Comparison of ENCODE assay signal across 2 cellular contexts in the genomic region with DNA sequence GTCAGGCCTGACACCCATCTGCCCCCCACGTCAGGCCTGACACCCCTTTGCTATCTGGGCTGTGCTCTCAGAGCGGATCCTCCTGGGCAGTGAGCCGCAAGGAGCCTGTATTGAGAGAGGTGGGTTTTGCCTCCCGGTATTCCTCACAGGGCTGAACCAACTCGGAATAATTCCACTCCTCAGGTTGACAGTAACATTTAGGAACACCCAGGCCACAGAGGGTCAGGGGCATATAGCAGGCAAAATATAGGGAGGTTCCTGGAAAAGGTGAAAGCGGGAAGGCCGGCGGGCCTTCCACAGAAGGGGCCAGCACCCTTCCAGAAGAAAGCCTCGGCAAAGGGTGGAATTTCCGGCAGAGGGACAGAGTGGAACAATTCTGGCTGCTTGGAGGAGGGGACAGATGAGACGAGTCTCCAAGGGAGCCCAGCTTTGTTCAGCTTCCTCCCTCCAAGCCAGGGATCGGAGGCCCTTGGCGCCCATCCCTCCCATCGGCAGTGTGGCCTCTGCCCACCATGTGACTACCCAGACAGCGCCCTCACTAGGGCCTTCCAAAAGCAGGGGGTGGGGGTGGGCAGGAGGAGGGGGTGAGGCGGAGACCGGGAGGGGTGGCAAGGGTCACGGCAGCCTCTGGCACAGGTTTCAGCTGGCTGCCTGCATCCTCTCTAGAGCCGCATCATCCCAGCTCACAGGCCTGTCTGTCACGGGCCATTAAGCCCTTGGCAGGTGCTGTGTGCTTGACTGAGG.
TF ChIP-seq lines count a peak whose summit lies in the region.

No MANE protein-coding gene starts in this region.

TF ChIP-seq in SK-N-SH, 30 proteins besides CTCF, POLR2A, EP300 and RAD21 (continued from another document):
- no peak for TF ChIP-seq MEF2A (IDR thresholded peaks at IDR 0.05; ENCODE audit: borderline replicate concordance, low read depth)
- no peak for TF ChIP-seq MXI1 (IDR thresholded peaks at IDR 0.05; ENCODE audit: low read depth, low read length)
- no peak for TF ChIP-seq GATA2 (CRISPR knock-in tag; IDR thresholded peaks at IDR 0.05)

TF ChIP-seq in SK-N-SH treated with all-trans-retinoic acid at 6 μM for 48 hours, 23 proteins besides CTCF, POLR2A, EP300 and RAD21 (continued from another document):
- TF ChIP-seq, protein P1, sequence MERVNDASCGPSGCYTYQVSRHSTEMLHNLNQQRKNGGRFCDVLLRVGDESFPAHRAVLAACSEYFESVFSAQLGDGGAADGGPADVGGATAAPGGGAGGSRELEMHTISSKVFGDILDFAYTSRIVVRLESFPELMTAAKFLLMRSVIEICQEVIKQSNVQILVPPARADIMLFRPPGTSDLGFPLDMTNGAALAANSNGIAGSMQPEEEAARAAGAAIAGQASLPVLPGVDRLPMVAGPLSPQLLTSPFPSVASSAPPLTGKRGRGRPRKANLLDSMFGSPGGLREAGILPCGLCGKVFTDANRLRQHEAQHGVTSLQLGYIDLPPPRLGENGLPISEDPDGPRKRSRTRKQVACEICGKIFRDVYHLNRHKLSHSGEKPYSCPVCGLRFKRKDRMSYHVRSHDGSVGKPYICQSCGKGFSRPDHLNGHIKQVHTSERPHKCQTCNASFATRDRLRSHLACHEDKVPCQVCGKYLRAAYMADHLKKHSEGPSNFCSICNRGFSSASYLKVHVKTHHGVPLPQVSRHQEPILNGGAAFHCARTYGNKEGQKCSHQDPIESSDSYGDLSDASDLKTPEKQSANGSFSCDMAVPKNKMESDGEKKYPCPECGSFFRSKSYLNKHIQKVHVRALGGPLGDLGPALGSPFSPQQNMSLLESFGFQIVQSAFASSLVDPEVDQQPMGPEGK (CRISPR knock-in tag; IDR thresholded peaks at IDR 0.05; ENCODE audit: borderline replicate concordance) = no peak
